18 cellular contexts compared by ENCODE assay signal in the genomic region with DNA sequence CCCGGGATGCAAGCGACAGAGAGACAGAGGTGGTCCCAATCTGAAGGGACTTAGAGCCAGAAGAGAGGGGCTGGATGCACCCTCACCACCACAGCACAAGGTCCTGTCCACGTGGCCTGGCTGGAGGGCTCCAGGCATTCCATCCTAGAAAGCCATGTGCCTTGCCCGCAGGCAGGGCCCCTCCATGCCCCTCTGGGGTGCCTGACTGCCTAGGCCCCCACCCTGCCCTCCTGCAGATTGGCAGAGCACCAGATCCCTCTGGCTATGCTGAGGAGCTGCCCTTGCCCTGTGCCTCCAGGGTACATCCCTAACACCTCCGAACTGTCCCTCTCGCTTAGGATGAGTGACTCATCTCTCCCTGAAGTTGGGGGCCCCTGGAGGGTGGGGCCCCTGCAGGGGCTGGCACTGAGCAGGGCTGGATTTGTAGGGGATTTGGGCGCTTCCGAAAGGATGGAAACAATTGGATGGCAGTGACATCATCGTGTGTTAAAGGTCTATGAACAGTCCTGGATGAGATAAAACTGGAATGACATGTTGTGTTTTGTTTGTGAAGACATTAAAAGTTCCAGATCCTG. TPM values are rescaled to one million over a fixed set of nuclear protein-coding genes. Genes with fewer than 3 reads are reported as not detected.
DNase-seq lines count a peak whose midpoint lies in the region; ATAC-seq and TF ChIP-seq lines count a peak whose summit lies in the region.
"Had no signal": no experiment of that assay in that cellular context is flagged by ENCODE, and none has a peak within 500 bp of the region (broad histone marks: within the 10 kb centered on the region; RNA-seq: fewer than 3 reads in every experiment).

No MANE protein-coding gene starts in this region.

- H3K9me3 ChIP-seq in heart left ventricle (peaks cover 0 to 36% (median 10%) of the 10 kb centered on the region in 12 donors), sigmoid colon (peaks cover 0 to 12% (median under 1%) of the 10 kb centered on the region in 4 donors)

- CTCF ChIA-PET in WTC11 (lab: Charles Lee): interaction anchor here (0.6 to 2.1 kb wide), 11 partner anchors 10 to 610 kb away, joined by 3 to 6 read pairs (median 3); partner anchors contain the start of genes GON7 and UBR7

- H3K36me3 ChIP-seq in heart left ventricle: peaks cover 0 to 12% (median 0%) of the 10 kb centered on the region in 9 donors
- H3K36me3 ChIP-seq in sigmoid colon: peaks cover 0 to 10% (median 2%) of the 10 kb centered on the region in 4 donors
- H3K36me3 ChIP-seq: neural progenitor cell had no signal

- no peaks in the 10 kb centered on the region; the same call in 1 of the 2 replicates for H3K27me3 Mint-ChIP-seq in WTC11 (ENCODE audit: low read depth)
- H3K27me3 Mint-ChIP-seq: activated CD4-positive, alpha-beta memory T cell treated with anti-CD3 and anti-CD28 coated beads for 36 hours; T-helper 17 cell had no signal

- POLR2A ChIA-PET in WTC11 (lab: Charles Lee): no interaction called here

- H3K27ac Mint-ChIP-seq in WTC11: peak overlapping the region; percentile 15; the same call in 1 of the 2 replicates
- H3K27ac Mint-ChIP-seq: activated CD4-positive, alpha-beta memory T cell treated with anti-CD3 and anti-CD28 coated beads for 36 hours; immature natural killer cell; neural progenitor cell; T-helper 17 cell had no signal

- TF ChIP-seq EP300 in sigmoid colon (IDR thresholded peaks at IDR 0.05): no peak

- peaks cover 33% of the 10 kb centered on the region for H3K36me3 Mint-ChIP-seq in WTC11

- peak overlapping the region; percentile 10 to 90 (median 80) for H3K27ac ChIP-seq in heart left ventricle
- H3K27ac ChIP-seq in sigmoid colon: peak overlapping the region; percentile 77 to 90 (median 85)
- H3K27ac ChIP-seq: neural progenitor cell had no signal

- no peak overlapping the region for H3K4me3 Mint-ChIP-seq in WTC11
- H3K4me3 Mint-ChIP-seq: activated CD4-positive, alpha-beta memory T cell treated with anti-CD3 and anti-CD28 coated beads for 36 hours; immature natural killer cell; neural progenitor cell; T-helper 17 cell had no signal

- TF ChIP-seq CTCF in WTC11 (IDR thresholded peaks at IDR 0.05): no peak
- TF ChIP-seq CTCF in heart left ventricle (IDR thresholded peaks at IDR 0.05): no peak
- TF ChIP-seq CTCF in sigmoid colon (IDR thresholded peaks at IDR 0.05): no peak
- TF ChIP-seq CTCF in GM20000 (IDR thresholded peaks at IDR 0.05; ENCODE audit: extremely low read depth, missing control alignments): no peak

- H3K4me1 ChIP-seq in heart left ventricle (peaks cover 0 to 43% (median 19%) of the 10 kb centered on the region in 12 donors), sigmoid colon (peaks cover 0 to 38% (median 28%) of the 10 kb centered on the region in 4 donors)
- H3K4me1 ChIP-seq: neural progenitor cell had no signal

- intact Hi-C loops in heart left ventricle (cut with DNase I): loop anchor here in 8 of 10 donors (1.0 to 5.0 kb wide), 10 partner anchors 38 to 163 kb away; partner anchors contain the start of gene ITPK1 (in 2 of the 8)
- intact Hi-C loops in sigmoid colon (cut with DNase I): loop anchor here (2.0 to 5.0 kb wide), 2 partner anchors 88 to 141 kb away; partner anchors contain the start of gene ITPK1

- ATAC-seq in WTC11: no peak
- peak; percentile 40 to 62 (median 50) for ATAC-seq in heart left ventricle
- no peak for ATAC-seq in HG02884 (IDR thresholded peaks at IDR 0.05; ENCODE audit: unreplicated experiment)
- ATAC-seq in GM19452 (IDR thresholded peaks at IDR 0.05; ENCODE audit: unreplicated experiment): no peak
- ATAC-seq: T-helper 17 cell had no signal

- TF ChIP-seq POLR2A in heart left ventricle (IDR thresholded peaks at IDR 0.05) (no peak), sigmoid colon (IDR thresholded peaks at IDR 0.05) (no peak)

- peaks cover 32% of the 10 kb centered on the region for H3K9me3 Mint-ChIP-seq in WTC11

- peaks cover 40% of the 10 kb centered on the region for H3K4me1 Mint-ChIP-seq in WTC11
- H3K4me1 Mint-ChIP-seq: neural progenitor cell had no signal

- H3K4me3 ChIP-seq in heart left ventricle: no peak overlapping the region
- H3K4me3 ChIP-seq in sigmoid colon: no peak overlapping the region
- H3K4me3 ChIP-seq: neural progenitor cell, skin epidermis had no signal

- H3K27me3 ChIP-seq in heart left ventricle: no peaks in the 10 kb centered on the region
- no peaks in the 10 kb centered on the region for H3K27me3 ChIP-seq in sigmoid colon
- H3K27me3 ChIP-seq: neural progenitor cell had no signal

- DNase-seq in AG08395 (ENCODE audit: low spot score): peak; percentile 34
- no peak for DNase-seq in WTC11 (ENCODE audit: low spot score)
- DNase-seq in heart left ventricle: peak in 2 of 5 donors; percentile 52 to 53
- no peak for DNase-seq in sigmoid colon
- no peak for DNase-seq in GM20000 (ENCODE audit: low spot score)
- no peak for DNase-seq in NCI-H748 treated with DMSO at 0.1 percent for 48 hours (lab: John Stamatoyannopoulos, UW)
- DNase-seq: activated gamma-delta T cell treated with Interleukin-2 at 50 U/mL for 16 hours; central memory CD4-positive, alpha-beta T cell; NCI-H226; T-helper 17 cell had no signal

- 42 to 55% (median 50%) methylated on average over 7 to 9 of the region's 9 CpGs for WGBS in heart left ventricle, 4 donors
- WGBS in sigmoid colon, 2 donors: 86% methylated on average over 9 of the region's 9 CpGs

TF ChIP-seq in WTC11, 78 proteins besides CTCF, POLR2A, EP300 and RAD21 (continues in another document):
- no peak for TF ChIP-seq ZNF423 (CRISPR knock-in tag; IDR thresholded peaks at IDR 0.05)
- TF ChIP-seq, protein P1, sequence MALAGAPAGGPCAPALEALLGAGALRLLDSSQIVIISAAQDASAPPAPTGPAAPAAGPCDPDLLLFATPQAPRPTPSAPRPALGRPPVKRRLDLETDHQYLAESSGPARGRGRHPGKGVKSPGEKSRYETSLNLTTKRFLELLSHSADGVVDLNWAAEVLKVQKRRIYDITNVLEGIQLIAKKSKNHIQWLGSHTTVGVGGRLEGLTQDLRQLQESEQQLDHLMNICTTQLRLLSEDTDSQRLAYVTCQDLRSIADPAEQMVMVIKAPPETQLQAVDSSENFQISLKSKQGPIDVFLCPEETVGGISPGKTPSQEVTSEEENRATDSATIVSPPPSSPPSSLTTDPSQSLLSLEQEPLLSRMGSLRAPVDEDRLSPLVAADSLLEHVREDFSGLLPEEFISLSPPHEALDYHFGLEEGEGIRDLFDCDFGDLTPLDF (CRISPR knock-in tag; IDR thresholded peaks at IDR 0.05): no peak
- TF ChIP-seq, protein P2, sequence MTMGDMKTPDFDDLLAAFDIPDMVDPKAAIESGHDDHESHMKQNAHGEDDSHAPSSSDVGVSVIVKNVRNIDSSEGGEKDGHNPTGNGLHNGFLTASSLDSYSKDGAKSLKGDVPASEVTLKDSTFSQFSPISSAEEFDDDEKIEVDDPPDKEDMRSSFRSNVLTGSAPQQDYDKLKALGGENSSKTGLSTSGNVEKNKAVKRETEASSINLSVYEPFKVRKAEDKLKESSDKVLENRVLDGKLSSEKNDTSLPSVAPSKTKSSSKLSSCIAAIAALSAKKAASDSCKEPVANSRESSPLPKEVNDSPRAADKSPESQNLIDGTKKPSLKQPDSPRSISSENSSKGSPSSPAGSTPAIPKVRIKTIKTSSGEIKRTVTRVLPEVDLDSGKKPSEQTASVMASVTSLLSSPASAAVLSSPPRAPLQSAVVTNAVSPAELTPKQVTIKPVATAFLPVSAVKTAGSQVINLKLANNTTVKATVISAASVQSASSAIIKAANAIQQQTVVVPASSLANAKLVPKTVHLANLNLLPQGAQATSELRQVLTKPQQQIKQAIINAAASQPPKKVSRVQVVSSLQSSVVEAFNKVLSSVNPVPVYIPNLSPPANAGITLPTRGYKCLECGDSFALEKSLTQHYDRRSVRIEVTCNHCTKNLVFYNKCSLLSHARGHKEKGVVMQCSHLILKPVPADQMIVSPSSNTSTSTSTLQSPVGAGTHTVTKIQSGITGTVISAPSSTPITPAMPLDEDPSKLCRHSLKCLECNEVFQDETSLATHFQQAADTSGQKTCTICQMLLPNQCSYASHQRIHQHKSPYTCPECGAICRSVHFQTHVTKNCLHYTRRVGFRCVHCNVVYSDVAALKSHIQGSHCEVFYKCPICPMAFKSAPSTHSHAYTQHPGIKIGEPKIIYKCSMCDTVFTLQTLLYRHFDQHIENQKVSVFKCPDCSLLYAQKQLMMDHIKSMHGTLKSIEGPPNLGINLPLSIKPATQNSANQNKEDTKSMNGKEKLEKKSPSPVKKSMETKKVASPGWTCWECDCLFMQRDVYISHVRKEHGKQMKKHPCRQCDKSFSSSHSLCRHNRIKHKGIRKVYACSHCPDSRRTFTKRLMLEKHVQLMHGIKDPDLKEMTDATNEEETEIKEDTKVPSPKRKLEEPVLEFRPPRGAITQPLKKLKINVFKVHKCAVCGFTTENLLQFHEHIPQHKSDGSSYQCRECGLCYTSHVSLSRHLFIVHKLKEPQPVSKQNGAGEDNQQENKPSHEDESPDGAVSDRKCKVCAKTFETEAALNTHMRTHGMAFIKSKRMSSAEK (CRISPR knock-in tag; IDR thresholded peaks at IDR 0.05; ENCODE audit: borderline replicate concordance): no peak
- no peak for TF ChIP-seq EMX1 (CRISPR knock-in tag; IDR thresholded peaks at IDR 0.05)

RNA-seq across cellular contexts. Expression of gene CHGA, which starts 50.9 kb away (rescaled TPM):
- total RNA-seq in WTC11 (2021): 8.5 to 17.2 TPM (median 17.1 TPM) in 3 replicates
- total RNA-seq in heart left ventricle: not detected
- under 1 TPM; 0.07 to 0.19 TPM for polyA plus RNA-seq in heart left ventricle
- 1 to 10 TPM in 3 of 4 donors, under 1 TPM in 1; 0.99 to 5.0 (median 4.5) TPM for total RNA-seq in sigmoid colon
- 10 to 100 TPM; 36.0 to 55.4 (median 37.2) TPM for polyA plus RNA-seq in sigmoid colon
- total RNA-seq: activated CD4-positive, alpha-beta memory T cell treated with anti-CD3 and anti-CD28 coated beads for 36 hours; epithelial cell of proximal tubule; T-helper 17 cell; ureter had no signal

Comparison
In these comparisons a context has a peak if more than half of its experiments do, and no peak if none do; other contexts are left out.
1. ATAC-seq: peak in heart left ventricle (4 of 4); none in WTC11 (single experiment), HG02884 (single experiment) and GM19452 (single experiment).